ENCODE assay signal across 17 cellular contexts in genomic region chr20:427401-427800, GRCh38.
"Had no signal": no experiment of that assay in that cellular context is flagged by ENCODE, and none has a peak within 500 bp of the region (broad histone marks: within the 10 kb centered on the region; RNA-seq: fewer than 3 reads in every experiment).

No MANE protein-coding gene starts in this region.

- H3K4me1 ChIP-seq: colonic mucosa, foreskin keratinocyte, sigmoid colon, tibial artery, upper lobe of left lung, uterus had no signal

- H3K4me3 Mint-ChIP-seq: naive B cell had no signal

- H3K27ac ChIP-seq: colonic mucosa, foreskin keratinocyte, heart left ventricle, neutrophil, sigmoid colon, skin epidermis, tibial artery, upper lobe of left lung, uterus had no signal

- DNase-seq: colonic mucosa; dermis blood vessel endothelial cell; erythroblast; foreskin keratinocyte; heart left ventricle; hippocampal formation; kidney glomerular epithelial cell; mesendoderm; naive B cell; sigmoid colon; stimulated activated naive CD4-positive, alpha-beta T cell; upper lobe of left lung; uterus had no signal

- ATAC-seq: foreskin keratinocyte, heart left ventricle had no signal

- H3K27me3 Mint-ChIP-seq: naive B cell had no signal

- H3K9me3 ChIP-seq: colonic mucosa, heart left ventricle, neutrophil, sigmoid colon, tibial artery, upper lobe of left lung, uterus had no signal

- H3K27me3 ChIP-seq: colonic mucosa, foreskin keratinocyte, heart left ventricle, neutrophil, sigmoid colon, tibial artery, upper lobe of left lung, uterus had no signal

- H3K9me3 Mint-ChIP-seq: naive B cell had no signal

- H3K36me3 ChIP-seq: uterus had no signal

- FAIRE-seq: islet of Langerhans had no signal

- H3K4me3 ChIP-seq: colonic mucosa, heart left ventricle, sigmoid colon, skin epidermis, tibial artery, upper lobe of left lung, uterus had no signal
